1 cellular context compared by ENCODE assay signal in the genomic region with DNA sequence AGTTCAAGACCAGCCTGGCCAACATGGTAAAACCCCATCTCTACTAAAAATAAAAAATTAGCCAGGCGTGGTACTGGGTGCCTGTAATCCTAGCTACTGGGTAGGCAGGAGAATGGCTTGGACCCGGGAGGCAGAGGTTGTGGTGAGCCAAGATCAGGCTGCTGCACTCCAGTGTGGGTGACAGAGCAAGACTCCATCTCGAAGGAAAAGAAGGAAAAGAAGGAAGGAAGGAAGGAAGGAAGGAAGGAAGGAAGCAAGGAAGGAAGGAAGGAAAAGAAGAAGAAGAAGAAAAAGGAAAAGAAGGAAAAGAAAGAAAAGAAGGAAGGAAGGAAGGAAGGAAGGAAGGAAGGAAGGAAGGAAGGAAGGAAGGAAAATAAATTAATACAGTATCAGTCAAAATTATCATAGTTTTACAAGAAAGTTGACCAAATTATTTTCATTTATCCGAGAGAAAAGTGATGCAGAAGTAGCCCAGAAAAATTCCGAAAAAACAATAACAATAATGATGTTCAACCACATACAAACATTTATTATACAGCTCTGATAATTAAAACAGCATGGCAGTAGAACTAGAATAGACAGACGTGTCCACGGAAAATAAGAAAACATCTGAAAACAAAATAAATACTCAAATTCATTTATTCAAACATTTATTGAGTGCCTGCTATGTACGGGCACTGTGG.
TF ChIP-seq lines count a peak whose summit lies in the region.

No MANE protein-coding gene starts in this region.

TF ChIP-seq in K562, 482 proteins besides CTCF, POLR2A, EP300 and RAD21 (continued from another document):
- TF ChIP-seq, protein P1, sequence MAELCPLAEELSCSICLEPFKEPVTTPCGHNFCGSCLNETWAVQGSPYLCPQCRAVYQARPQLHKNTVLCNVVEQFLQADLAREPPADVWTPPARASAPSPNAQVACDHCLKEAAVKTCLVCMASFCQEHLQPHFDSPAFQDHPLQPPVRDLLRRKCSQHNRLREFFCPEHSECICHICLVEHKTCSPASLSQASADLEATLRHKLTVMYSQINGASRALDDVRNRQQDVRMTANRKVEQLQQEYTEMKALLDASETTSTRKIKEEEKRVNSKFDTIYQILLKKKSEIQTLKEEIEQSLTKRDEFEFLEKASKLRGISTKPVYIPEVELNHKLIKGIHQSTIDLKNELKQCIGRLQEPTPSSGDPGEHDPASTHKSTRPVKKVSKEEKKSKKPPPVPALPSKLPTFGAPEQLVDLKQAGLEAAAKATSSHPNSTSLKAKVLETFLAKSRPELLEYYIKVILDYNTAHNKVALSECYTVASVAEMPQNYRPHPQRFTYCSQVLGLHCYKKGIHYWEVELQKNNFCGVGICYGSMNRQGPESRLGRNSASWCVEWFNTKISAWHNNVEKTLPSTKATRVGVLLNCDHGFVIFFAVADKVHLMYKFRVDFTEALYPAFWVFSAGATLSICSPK (IDR thresholded peaks at IDR 0.05; ENCODE audit: borderline replicate concordance): peak; percentile 52; the same call in 1 of the 2 replicates
- TF ChIP-seq, protein P2, sequence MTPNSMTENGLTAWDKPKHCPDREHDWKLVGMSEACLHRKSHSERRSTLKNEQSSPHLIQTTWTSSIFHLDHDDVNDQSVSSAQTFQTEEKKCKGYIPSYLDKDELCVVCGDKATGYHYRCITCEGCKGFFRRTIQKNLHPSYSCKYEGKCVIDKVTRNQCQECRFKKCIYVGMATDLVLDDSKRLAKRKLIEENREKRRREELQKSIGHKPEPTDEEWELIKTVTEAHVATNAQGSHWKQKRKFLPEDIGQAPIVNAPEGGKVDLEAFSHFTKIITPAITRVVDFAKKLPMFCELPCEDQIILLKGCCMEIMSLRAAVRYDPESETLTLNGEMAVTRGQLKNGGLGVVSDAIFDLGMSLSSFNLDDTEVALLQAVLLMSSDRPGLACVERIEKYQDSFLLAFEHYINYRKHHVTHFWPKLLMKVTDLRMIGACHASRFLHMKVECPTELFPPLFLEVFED (CRISPR knock-in tag; conservative IDR thresholded peaks at IDR 0.05): peak; percentile 38; the same call in 1 of the 2 replicates
- 0 out of 2 replicates have a peak, but pooled peaks have one; percentile 56 for TF ChIP-seq HLTF (IDR thresholded peaks at IDR 0.05)
- TF ChIP-seq POLR2G (IDR thresholded peaks at IDR 0.05; ENCODE audit: low read depth, low read length): no peak
- 0 out of 2 replicates have a peak, but pooled peaks have one; percentile 24 for TF ChIP-seq ELF4 (CRISPR knock-in tag; IDR thresholded peaks at IDR 0.05)
- TF ChIP-seq, protein P3, sequence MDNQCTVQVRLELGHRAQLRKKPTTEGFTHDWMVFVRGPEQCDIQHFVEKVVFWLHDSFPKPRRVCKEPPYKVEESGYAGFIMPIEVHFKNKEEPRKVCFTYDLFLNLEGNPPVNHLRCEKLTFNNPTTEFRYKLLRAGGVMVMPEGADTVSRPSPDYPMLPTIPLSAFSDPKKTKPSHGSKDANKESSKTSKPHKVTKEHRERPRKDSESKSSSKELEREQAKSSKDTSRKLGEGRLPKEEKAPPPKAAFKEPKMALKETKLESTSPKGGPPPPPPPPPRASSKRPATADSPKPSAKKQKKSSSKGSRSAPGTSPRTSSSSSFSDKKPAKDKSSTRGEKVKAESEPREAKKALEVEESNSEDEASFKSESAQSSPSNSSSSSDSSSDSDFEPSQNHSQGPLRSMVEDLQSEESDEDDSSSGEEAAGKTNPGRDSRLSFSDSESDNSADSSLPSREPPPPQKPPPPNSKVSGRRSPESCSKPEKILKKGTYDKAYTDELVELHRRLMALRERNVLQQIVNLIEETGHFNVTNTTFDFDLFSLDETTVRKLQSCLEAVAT (IDR thresholded peaks at IDR 0.05): peak in 1 of 2 experiments; percentile 43; a peak in 1 of 4 replicates
- no peak for TF ChIP-seq RHOXF2B (CRISPR knock-in tag; conservative IDR thresholded peaks at IDR 0.05)
- TF ChIP-seq ZNF165 (CRISPR knock-in tag; IDR thresholded peaks at IDR 0.05; ENCODE audit: borderline replicate concordance): no peak
- TF ChIP-seq, protein P4, sequence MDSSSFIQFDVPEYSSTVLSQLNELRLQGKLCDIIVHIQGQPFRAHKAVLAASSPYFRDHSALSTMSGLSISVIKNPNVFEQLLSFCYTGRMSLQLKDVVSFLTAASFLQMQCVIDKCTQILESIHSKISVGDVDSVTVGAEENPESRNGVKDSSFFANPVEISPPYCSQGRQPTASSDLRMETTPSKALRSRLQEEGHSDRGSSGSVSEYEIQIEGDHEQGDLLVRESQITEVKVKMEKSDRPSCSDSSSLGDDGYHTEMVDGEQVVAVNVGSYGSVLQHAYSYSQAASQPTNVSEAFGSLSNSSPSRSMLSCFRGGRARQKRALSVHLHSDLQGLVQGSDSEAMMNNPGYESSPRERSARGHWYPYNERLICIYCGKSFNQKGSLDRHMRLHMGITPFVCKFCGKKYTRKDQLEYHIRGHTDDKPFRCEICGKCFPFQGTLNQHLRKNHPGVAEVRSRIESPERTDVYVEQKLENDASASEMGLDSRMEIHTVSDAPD (CRISPR knock-in tag; IDR thresholded peaks at IDR 0.05): no peak
- TF ChIP-seq ZNF512 (tag; IDR thresholded peaks at IDR 0.05): peak; percentile 92
- TF ChIP-seq, protein P5, sequence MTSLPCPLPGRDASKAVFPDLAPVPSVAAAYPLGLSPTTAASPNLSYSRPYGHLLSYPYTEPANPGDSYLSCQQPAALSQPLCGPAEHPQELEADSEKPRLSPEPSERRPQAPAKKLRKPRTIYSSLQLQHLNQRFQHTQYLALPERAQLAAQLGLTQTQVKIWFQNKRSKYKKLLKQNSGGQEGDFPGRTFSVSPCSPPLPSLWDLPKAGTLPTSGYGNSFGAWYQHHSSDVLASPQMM (CRISPR knock-in tag; IDR thresholded peaks at IDR 0.05): no peak
- no peak for TF ChIP-seq ETV5 (CRISPR knock-in tag; IDR thresholded peaks at IDR 0.05; ENCODE audit: low read depth)
